ENCODE assay signal across 14 cellular contexts in the genomic region with DNA sequence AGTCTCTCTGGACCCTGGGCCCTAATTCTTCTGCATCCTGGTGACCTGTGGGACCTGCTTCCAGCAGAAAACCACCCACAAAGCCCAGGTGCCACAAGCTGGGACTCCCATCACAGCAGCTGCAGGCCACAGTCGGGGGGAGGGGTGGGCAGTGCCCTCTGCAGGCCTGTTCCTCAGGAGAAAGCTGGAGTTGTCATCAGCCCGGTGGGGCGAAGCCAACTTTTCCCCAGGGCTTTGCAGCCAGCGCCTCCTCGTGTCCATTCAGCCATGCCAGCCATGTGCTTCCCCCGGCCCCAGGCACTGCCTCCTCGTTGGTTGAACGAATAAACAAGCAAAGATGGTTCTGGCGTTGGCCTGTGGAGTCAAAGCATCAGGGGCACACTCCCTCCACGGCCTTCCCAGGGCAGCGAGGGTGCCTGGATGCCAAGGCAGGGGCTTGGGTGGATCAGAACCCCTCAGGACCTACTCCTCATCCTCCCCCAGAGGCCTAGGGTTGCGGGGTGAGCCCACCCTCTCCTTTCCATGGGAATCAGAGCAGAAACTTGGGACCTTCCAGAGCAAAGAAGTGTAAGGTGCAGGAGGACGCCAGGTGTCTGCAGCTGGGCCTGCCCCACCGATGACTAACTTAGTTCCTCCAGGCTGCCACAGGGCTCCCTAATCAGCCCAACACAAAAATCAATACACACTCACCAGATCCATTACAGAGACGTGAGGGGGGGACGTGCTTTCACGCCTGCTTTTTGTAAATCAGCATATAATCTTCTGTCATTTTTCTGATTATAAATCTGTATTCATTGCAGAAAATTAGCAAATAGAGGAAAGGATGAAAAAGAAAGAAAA.
DNase-seq lines count a peak whose midpoint lies in the region; ATAC-seq and TF ChIP-seq lines count a peak whose summit lies in the region.
"Had no signal": no experiment of that assay in that cellular context is flagged by ENCODE, and none has a peak within 500 bp of the region (broad histone marks: within the 10 kb centered on the region; RNA-seq: fewer than 3 reads in every experiment).

No MANE protein-coding gene starts in this region.

- H3K36me3 Mint-ChIP-seq in endodermal cell (ENCODE audit: low read depth), result no peaks in the 10 kb centered on the region
- H3K36me3 Mint-ChIP-seq in progenitor cell of endocrine pancreas (ENCODE audit: insufficient read depth), result no peaks in the 10 kb centered on the region
- no peaks in the 10 kb centered on the region for H3K36me3 Mint-ChIP-seq in activated CD4-positive, alpha-beta T cell treated with anti-CD3 and anti-CD28 coated beads, Interleukin-2, amount 10 ng/mL, durations not matched to agents 7 days and 5 days (ENCODE audit: low read depth)

- no peak overlapping the region for H3K27ac Mint-ChIP-seq in endodermal cell
- H3K27ac Mint-ChIP-seq in progenitor cell of endocrine pancreas, result peak overlapping the region; percentile 5
- no peak overlapping the region for H3K27ac Mint-ChIP-seq in activated CD4-positive, alpha-beta T cell treated with anti-CD3 and anti-CD28 coated beads, Interleukin-2, amount 10 ng/mL, durations not matched to agents 7 days and 5 days
- H3K27ac Mint-ChIP-seq: stimulated activated naive CD8-positive, alpha-beta T cell treated with anti-CD3 and anti-CD28 coated beads, Interleukin-15, Interleukin-2, amounts not matched to agents 100 ng/mL and 50 ng/mL, for 24 hours had no signal

- H3K4me3 Mint-ChIP-seq in endodermal cell (no peak overlapping the region), progenitor cell of endocrine pancreas (ENCODE audit: low read depth) (no peak overlapping the region)
- no peak overlapping the region for H3K4me3 Mint-ChIP-seq in activated CD4-positive, alpha-beta T cell treated with anti-CD3 and anti-CD28 coated beads, Interleukin-2, amount 10 ng/mL, durations not matched to agents 7 days and 5 days
- H3K4me3 Mint-ChIP-seq: activated T-cell treated with anti-CD3 and anti-CD28 coated beads, Interleukin-2, amount 50 U/mL, for 4 hours; stimulated activated naive CD8-positive, alpha-beta T cell treated with anti-CD3 and anti-CD28 coated beads, Interleukin-15, Interleukin-2, amounts not matched to agents 100 ng/mL and 50 ng/mL, for 24 hours had no signal

- CTCF ChIA-PET in activated CD4-positive, alpha-beta T cell treated with anti-CD3 and anti-CD28 coated beads, Interleukin-2, amount 10 ng/mL, durations not matched to agents 7 days and 5 days (lab: Charles Lee), result no interaction called here

- H3K27ac ChIP-seq in endodermal cell (ENCODE audit: low read depth, low read length), result no peak overlapping the region
- H3K27ac ChIP-seq: KMS-11 had no signal

- 88 to 91% methylated on average over 8 to 16 of the region's 17 CpGs for WGBS in endodermal cell (ENCODE audit: insufficient coverage in 1 of 2, insufficient read length in 1 of 2), 2 experiments

- H3K4me3 ChIP-seq in GM12864 (ENCODE audit: low read depth, low read length) (no peak overlapping the region), endodermal cell (ENCODE audit: low read length) (no peak overlapping the region)
- H3K4me3 ChIP-seq: mucosa of descending colon had no signal

- peaks cover 2% of the 10 kb centered on the region for H3K27me3 Mint-ChIP-seq in endodermal cell (ENCODE audit: insufficient read depth)
- peaks cover 14% of the 10 kb centered on the region for H3K27me3 Mint-ChIP-seq in progenitor cell of endocrine pancreas
- H3K27me3 Mint-ChIP-seq in activated CD4-positive, alpha-beta T cell treated with anti-CD3 and anti-CD28 coated beads, Interleukin-2, amount 10 ng/mL, durations not matched to agents 7 days and 5 days, result peaks cover 8% of the 10 kb centered on the region

- H3K4me1 Mint-ChIP-seq in endodermal cell, result no peaks in the 10 kb centered on the region
- H3K4me1 Mint-ChIP-seq in progenitor cell of endocrine pancreas (ENCODE audit: low read depth), result peaks cover 9% of the 10 kb centered on the region
- H3K4me1 Mint-ChIP-seq in activated CD4-positive, alpha-beta T cell treated with anti-CD3 and anti-CD28 coated beads, Interleukin-2, amount 10 ng/mL, durations not matched to agents 7 days and 5 days, result no peaks in the 10 kb centered on the region

- no peak for DNase-seq in GM12864 (ENCODE audit: low read depth)
- DNase-seq in HT1080 (ENCODE audit: low read depth), result peak; percentile 56
- peak; percentile 88 for DNase-seq in endodermal cell
- DNase-seq in progenitor cell of endocrine pancreas (ENCODE audit: low spot score, unreplicated experiment), result peak; percentile 13
- DNase-seq in activated CD4-positive, alpha-beta T cell treated with anti-CD3 and anti-CD28 coated beads, Interleukin-2, amount 10 ng/mL, durations not matched to agents 7 days and 5 days, result no peak
- no peak for DNase-seq in COLO668 (lab: John Stamatoyannopoulos, UW; ENCODE audit: unreplicated experiment)
- DNase-seq: activated T-cell treated with anti-CD3 and anti-CD28 coated beads, Interleukin-2, amount 50 U/mL, for 4 hours; cortex of kidney; mucosa of descending colon; NCI-H1694; retina had no signal

- no peaks in the 10 kb centered on the region for H3K27me3 ChIP-seq in endodermal cell (ENCODE audit: control insufficient read depth, insufficient read depth, low read length, poor library complexity, severe bottlenecking)

- POLR2A ChIA-PET in activated CD4-positive, alpha-beta T cell treated with anti-CD3 and anti-CD28 coated beads, Interleukin-2, amount 10 ng/mL, durations not matched to agents 7 days and 5 days (lab: Charles Lee), result no interaction called here

- TF ChIP-seq CTCF in GM12864 (IDR thresholded peaks at IDR 0.05; ENCODE audit: low read depth, low read length, missing control alignments) (peak; percentile 5), endodermal cell (conservative IDR thresholded peaks at IDR 0.05) (peak; percentile 60), progenitor cell of endocrine pancreas (IDR thresholded peaks at IDR 0.05; ENCODE audit: unreplicated experiment) (peak; percentile 9)

- H3K9ac ChIP-seq in endodermal cell (ENCODE audit: extremely low read depth, low read length, poor library complexity, severe bottlenecking), result no peak overlapping the region
- H3K9ac ChIP-seq: KMS-11 had no signal

- H3K9me3 ChIP-seq in endodermal cell (ENCODE audit: control insufficient read depth, low read length), result no peaks in the 10 kb centered on the region
- H3K9me3 ChIP-seq: mucosa of descending colon had no signal

- no peaks in the 10 kb centered on the region for H3K36me3 ChIP-seq in endodermal cell (ENCODE audit: control insufficient read depth, insufficient read depth, low read length)

- no peak for ATAC-seq in HG03097 (IDR thresholded peaks at IDR 0.05; ENCODE audit: low FRiP score, unreplicated experiment)
- ATAC-seq: mucosa of descending colon had no signal

- H3K9me3 Mint-ChIP-seq in endodermal cell (peaks cover 6% of the 10 kb centered on the region), progenitor cell of endocrine pancreas (ENCODE audit: low read depth) (peaks cover 8% of the 10 kb centered on the region)
- H3K9me3 Mint-ChIP-seq in activated CD4-positive, alpha-beta T cell treated with anti-CD3 and anti-CD28 coated beads, Interleukin-2, amount 10 ng/mL, durations not matched to agents 7 days and 5 days, result no peaks in the 10 kb centered on the region
- H3K9me3 Mint-ChIP-seq: activated T-cell treated with anti-CD3 and anti-CD28 coated beads, Interleukin-2, amount 50 U/mL, for 4 hours; stimulated activated naive CD8-positive, alpha-beta T cell treated with anti-CD3 and anti-CD28 coated beads, Interleukin-15, Interleukin-2, amounts not matched to agents 100 ng/mL and 50 ng/mL, for 24 hours had no signal

- H3K4me1 ChIP-seq in endodermal cell (ENCODE audit: control insufficient read depth, insufficient read depth, low read length), result no peaks in the 10 kb centered on the region

Comparison
In these comparisons a context has a peak if more than half of its experiments do, and no peak if none do; other contexts are left out.
1. DNase-seq: peak in HT1080 (single experiment), endodermal cell (single experiment) and progenitor cell of endocrine pancreas (single experiment); none in GM12864 (single experiment), activated CD4-positive, alpha-beta T cell treated with anti-CD3 and anti-CD28 coated beads, Interleukin-2, amount 10 ng/mL, durations not matched to agents 7 days and 5 days (single experiment) and COLO668 (single experiment).
2. CTCF ChIP-seq: peak in every context shown above with its lines; median percentile 60 in endodermal cell; 9 in progenitor cell of endocrine pancreas; 5 in GM12864.